ENCODE assay signal across 8 cellular contexts in genomic region chr17:44707755-44708400, GRCh38. TPM values are rescaled to one million over a fixed set of nuclear protein-coding genes. Genes with fewer than 3 reads are reported as not detected.
DNase-seq lines count a peak whose midpoint lies in the region; ATAC-seq, FAIRE-seq and TF ChIP-seq lines count a peak whose summit lies in the region.

No MANE protein-coding gene starts in this region.

- H3K27me3 ChIP-seq in layer of hippocampus (ENCODE audit: control insufficient read depth, insufficient read depth, low read length) (no peaks in the 10 kb centered on the region), tibial nerve (no peaks in the 10 kb centered on the region)

- TF ChIP-seq POLR2A in tibial nerve (IDR thresholded peaks at IDR 0.05) (no peak), GM12892 (IDR thresholded peaks at IDR 0.05; ENCODE audit: low read depth, low read length) (no peak)

- ATAC-seq in HG02885 (IDR thresholded peaks at IDR 0.05; ENCODE audit: poor library complexity, unreplicated experiment) = no peak

- DNase-seq in NCI-H345 (lab: John Stamatoyannopoulos, UW) = peak; percentile 18
- no peak for DNase-seq in NCI-H345 treated with DMSO at 0.1 percent for 48 hours (lab: John Stamatoyannopoulos, UW; ENCODE audit: unreplicated experiment)
- DNase-seq in astrocyte of the cerebellum (ENCODE audit: low read depth) = no peak
- DNase-seq in tibial nerve (ENCODE audit: low spot score in 2 of 2) = no peak
- no peak for DNase-seq in GM12892 (ENCODE audit: insufficient read length)
- no peak for DNase-seq in activated naive CD4-positive, alpha-beta T cell treated with Interleukin-2 at 50 U/mL for 16 hours

- TF ChIP-seq EP300 in tibial nerve (IDR thresholded peaks at IDR 0.05) = no peak

- H3K9me3 ChIP-seq in tibial nerve = no peaks in the 10 kb centered on the region

- no peak for TF ChIP-seq CTCF in astrocyte of the cerebellum (IDR thresholded peaks at IDR 0.05; ENCODE audit: low read depth, low read length, missing control alignments)
- TF ChIP-seq CTCF in tibial nerve (IDR thresholded peaks at IDR 0.05) = no peak

- 30 to 32% methylated on average over 4 of the region's 4 CpGs for WGBS in tibial nerve, 2 donors

- H3K27ac ChIP-seq in layer of hippocampus (ENCODE audit: low read depth, low read length) (peak overlapping the region; percentile 44), tibial nerve (peak overlapping the region in 3 of 4 donors; percentile 39 to 87 (median 50))

- no peak for FAIRE-seq in GM12892 (lab: Jason Lieb, UNC)

- peak overlapping the region; percentile 87 for H3K4me3 ChIP-seq in astrocyte of the cerebellum (ENCODE audit: low read depth, low read length)
- peak overlapping the region; percentile 64 to 92 (median 72) for H3K4me3 ChIP-seq in tibial nerve

- in situ Hi-C loops in astrocyte of the cerebellum (cut with HindIII; ENCODE audit: low sequenced_read_pairs) = no loop called here

- no peaks in the 10 kb centered on the region for H3K36me3 ChIP-seq in tibial nerve

- peaks cover 0 to 21% (median 5%) of the 10 kb centered on the region in 4 donors for H3K4me1 ChIP-seq in tibial nerve

RNA-seq across cellular contexts. Expression of gene DBF4B, which starts 0.6 kb away (rescaled TPM):
- total RNA-seq in tibial nerve = 10 to 100 TPM in 1 of 4 donors, 1 to 10 TPM in 3; 6.0 to 19.0 (median 6.2) TPM
- 8.3 TPM for polyA plus RNA-seq in GM12892 (2012; ENCODE audit: missing spikeins)

RNA-seq across cellular contexts. Expression of gene CCDC43, which starts 18.3 kb away (rescaled TPM):
- total RNA-seq in tibial nerve = 10 to 100 TPM; 11.1 to 20.1 (median 16.5) TPM
- polyA plus RNA-seq in GM12892 (2012; ENCODE audit: missing spikeins) = 20.4 TPM

RNA-seq across cellular contexts. Expression of gene ADAM11, which starts 50.9 kb away (rescaled TPM):
- 1 to 10 TPM in 2 of 4 donors, under 1 TPM in 2; 0.42 to 3.9 (median 1.6) TPM for total RNA-seq in tibial nerve
- polyA plus RNA-seq in GM12892 (2012; ENCODE audit: missing spikeins) = 0.13 TPM

RNA-seq across cellular contexts. Expression of gene MEIOC, which starts 51.6 kb away (rescaled TPM):
- not detected for total RNA-seq in tibial nerve
- 0.19 TPM for polyA plus RNA-seq in GM12892 (2012; ENCODE audit: missing spikeins)
